10 cellular contexts compared by ENCODE assay signal in the genomic region with DNA sequence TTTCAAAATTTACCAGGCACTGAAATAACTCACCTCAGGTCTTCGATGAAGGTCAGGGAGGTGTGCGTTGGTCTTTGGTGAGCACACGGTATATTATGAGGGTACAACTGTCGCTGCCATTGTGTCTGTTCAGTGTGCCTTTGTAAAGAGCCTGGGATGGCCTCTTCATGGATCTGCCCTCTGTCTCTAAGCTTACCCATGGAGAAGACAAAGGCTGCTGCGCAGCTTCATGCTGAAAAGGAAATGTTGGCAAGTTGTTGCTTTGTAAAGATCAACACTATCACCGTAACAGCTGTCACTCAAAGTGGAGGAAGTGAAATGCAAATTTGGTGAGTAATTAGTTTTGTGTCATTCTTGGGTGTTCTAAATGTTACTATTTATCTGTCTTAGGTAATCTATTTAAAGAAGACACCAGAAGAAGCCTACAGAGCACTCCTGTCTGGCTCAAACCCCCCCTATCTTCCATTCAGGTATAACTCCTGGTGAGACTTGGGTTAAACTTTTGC.
A peak's percentile ranks its signal among the peaks of the same experiment; 100 is the strongest.
DNase-seq lines count a peak whose midpoint lies in the region; ATAC-seq and TF ChIP-seq lines count a peak whose summit lies in the region.
"Had no signal": no experiment of that assay in that cellular context is flagged by ENCODE, and none has a peak within 500 bp of the region (broad histone marks: within the 10 kb centered on the region; RNA-seq: fewer than 3 reads in every experiment).

No MANE protein-coding gene starts in this region.

- ATAC-seq in GM18861 (IDR thresholded peaks at IDR 0.05; ENCODE audit: unreplicated experiment): peak; percentile 95
- ATAC-seq in GM21786 (IDR thresholded peaks at IDR 0.05; ENCODE audit: unreplicated experiment): peak; percentile 70

- H3K27ac ChIP-seq in osteoblast (ENCODE audit: low read depth, low read length): no peak overlapping the region
- H3K27ac ChIP-seq: tibial artery had no signal

- H3K4me3 Mint-ChIP-seq in IgD-negative memory B cell: peak overlapping the region; percentile 69 to 88 (median 81)

- H3K27me3 ChIP-seq in MG63 (peaks cover 2% of the 10 kb centered on the region; the same call in 1 of the 2 replicates), osteoblast (ENCODE audit: insufficient read depth, low read length) (no peaks in the 10 kb centered on the region)
- H3K27me3 ChIP-seq: tibial artery had no signal

- H3K36me3 Mint-ChIP-seq in IgD-negative memory B cell: peaks cover 4% of the 10 kb centered on the region

- H3K4me3 ChIP-seq in MG63 (no peak overlapping the region), osteoblast (ENCODE audit: insufficient read depth, low read length) (no peak overlapping the region)
- H3K4me3 ChIP-seq: tibial artery had no signal

- H3K27ac Mint-ChIP-seq in IgD-negative memory B cell: peak overlapping the region; percentile 44 to 97 (median 77)

- H3K9me3 ChIP-seq in MG63 (no peaks in the 10 kb centered on the region), osteoblast (ENCODE audit: low read depth, low read length) (no peaks in the 10 kb centered on the region)
- H3K9me3 ChIP-seq: tibial artery had no signal

- H3K36me3 ChIP-seq in MG63 (no peaks in the 10 kb centered on the region), osteoblast (ENCODE audit: insufficient read depth, low read length) (no peaks in the 10 kb centered on the region)
- H3K36me3 ChIP-seq: tibial artery had no signal

- no peaks in the 10 kb centered on the region for H4K20me1 ChIP-seq in osteoblast (ENCODE audit: insufficient read depth, low read length)

- peaks cover 35 to 57% (median 40%) of the 10 kb centered on the region in 3 donors for H3K4me1 Mint-ChIP-seq in IgD-negative memory B cell

- H2AFZ ChIP-seq in osteoblast (ENCODE audit: low read length): no peak overlapping the region

- no peaks in the 10 kb centered on the region for H3K9me3 Mint-ChIP-seq in IgD-negative memory B cell

- DNase-seq in germinal center (ENCODE audit: low spot score) (peak; percentile 23), MG63 (no peak), osteoblast (ENCODE audit: insufficient read length, low spot score, missing footprints) (no peak), iPS-NIHi11 (ENCODE audit: low spot score) (no peak), CD1c-positive myeloid dendritic cell (ENCODE audit: extremely low spot score) (no peak)
- DNase-seq: NCI-H2171 treated with DMSO at 0.1 percent for 48 hours, tibial artery had no signal

- H3K4me1 ChIP-seq in osteoblast (ENCODE audit: insufficient read depth, low read length): no peaks in the 10 kb centered on the region
- H3K4me1 ChIP-seq: tibial artery had no signal

- no peaks in the 10 kb centered on the region for H3K79me2 ChIP-seq in osteoblast (ENCODE audit: insufficient read depth, low read length)

- no peak overlapping the region for H3K4me2 ChIP-seq in osteoblast (ENCODE audit: insufficient read depth, low read length)

- H3K27me3 Mint-ChIP-seq in IgD-negative memory B cell: no peaks in the 10 kb centered on the region

- TF ChIP-seq CTCF in osteoblast (IDR thresholded peaks at IDR 0.05; ENCODE audit: extremely low read depth, low read depth, low read length): no peak
